In the genomic region with DNA sequence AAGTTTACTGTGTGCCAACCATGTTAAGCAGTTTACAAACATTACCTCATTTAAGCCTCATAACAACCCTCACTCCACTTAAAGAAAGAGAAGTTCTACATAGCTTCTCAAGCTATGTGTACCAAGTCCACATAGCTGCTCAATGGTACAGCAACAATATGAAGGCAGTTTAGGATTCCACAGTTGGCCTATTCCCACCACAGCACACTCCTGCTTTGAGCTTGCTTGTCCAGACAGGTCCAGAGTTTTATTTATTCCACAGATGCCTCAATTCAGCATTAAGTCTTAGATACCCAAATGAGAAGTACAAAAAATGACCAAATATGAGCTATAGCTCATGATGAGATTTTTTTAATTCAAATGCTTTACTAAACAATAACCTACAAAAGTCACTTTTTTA, we compare ENCODE assay signal across 23 cellular contexts. TPM values are rescaled to one million over a fixed set of nuclear protein-coding genes. Genes with fewer than 3 reads are reported as not detected.
DNase-seq lines count a peak whose midpoint lies in the region; ATAC-seq, FAIRE-seq and TF ChIP-seq lines count a peak whose summit lies in the region.
"Had no signal": no experiment of that assay in that cellular context is flagged by ENCODE, and none has a peak within 500 bp of the region (broad histone marks: within the 10 kb centered on the region; RNA-seq: fewer than 3 reads in every experiment).

No MANE protein-coding gene starts in this region.

- H3K27ac ChIP-seq in mammary epithelial cell (ENCODE audit: insufficient read depth, low read depth, low read length) (no peak overlapping the region), breast epithelium (no peak overlapping the region), psoas muscle (peak overlapping the region; percentile 76), left lung (no peak overlapping the region)
- H3K27ac ChIP-seq: 22Rv1; A549; BLaER1 treated with 17β-estradiol and CSF1 and Interleukin-3, amounts not matched to agents 10 nM and 100 nM; C4-2B had no signal

- H3K4me2 ChIP-seq in mammary epithelial cell (ENCODE audit: insufficient read depth, low read depth, low read length) = peak overlapping the region; percentile 59
- H3K4me2 ChIP-seq: A549; BLaER1 treated with 17β-estradiol and CSF1 and Interleukin-3, amounts not matched to agents 10 nM and 100 nM had no signal

- H3K4me1 ChIP-seq in mammary epithelial cell (ENCODE audit: insufficient read depth, low read length) (peaks cover 11% of the 10 kb centered on the region), breast epithelium (no peaks in the 10 kb centered on the region), psoas muscle (peaks cover 26% of the 10 kb centered on the region), left lung (no peaks in the 10 kb centered on the region)
- H3K4me1 ChIP-seq: A549; BLaER1 treated with 17β-estradiol and CSF1 and Interleukin-3, amounts not matched to agents 10 nM and 100 nM; Caco-2 had no signal

- in situ Hi-C loops in mammary epithelial cell (cut with MboI; ENCODE audit: low sequenced_read_pairs in 2 of 2) = no loop called here

- H3K9me3 ChIP-seq in mammary epithelial cell (replicated peaks; ENCODE audit: insufficient read depth, low read length) (no peaks in the 10 kb centered on the region), breast epithelium (peaks cover 0 to 22% of the 10 kb centered on the region in 2 donors), psoas muscle (peaks cover 4% of the 10 kb centered on the region), left lung (peaks cover 0 to 19% of the 10 kb centered on the region in 2 donors)

- CTCF ChIA-PET in mammary epithelial cell (lab: Charles Lee; ENCODE audit: low non-redundant PET) = no interaction called here

- no peak for TF ChIP-seq POLR2A in breast epithelium (IDR thresholded peaks at IDR 0.05)

- no peaks in the 10 kb centered on the region for H3K79me2 ChIP-seq in mammary epithelial cell (ENCODE audit: insufficient read depth, low read length)

- dilution Hi-C loops in mammary epithelial cell (cut with HindIII; ENCODE audit: low sequenced_read_pairs) = no loop called here

- H3K27me3 ChIP-seq in mammary epithelial cell (ENCODE audit: insufficient read depth, low read length) (no peaks in the 10 kb centered on the region), breast epithelium (no peaks in the 10 kb centered on the region), psoas muscle (ENCODE audit: insufficient read depth in 3 of 3, low read length in 2 of 3) (no peaks in the 10 kb centered on the region), left lung (no peaks in the 10 kb centered on the region)
- H3K27me3 ChIP-seq: BLaER1 treated with 17β-estradiol and CSF1 and Interleukin-3, amounts not matched to agents 10 nM and 100 nM had no signal

- H3K9ac ChIP-seq in mammary epithelial cell (ENCODE audit: insufficient read depth, low read length) = no peak overlapping the region
- H3K9ac ChIP-seq: BLaER1 treated with 17β-estradiol and CSF1 and Interleukin-3, amounts not matched to agents 10 nM and 100 nM had no signal

- peak; percentile 31 for ATAC-seq in esophagus mucosa
- ATAC-seq in psoas muscle = no peak
- no peak for ATAC-seq in left lung
- ATAC-seq in HG03565 (IDR thresholded peaks at IDR 0.05; ENCODE audit: unreplicated experiment) = no peak
- ATAC-seq: A549; CD8-positive, alpha-beta T cell; GM12878 had no signal

- no peaks in the 10 kb centered on the region for H3K36me3 ChIP-seq in mammary epithelial cell (ENCODE audit: insufficient read depth, low read length)
- H3K36me3 ChIP-seq in breast epithelium = no peaks in the 10 kb centered on the region
- H3K36me3 ChIP-seq in psoas muscle (ENCODE audit: insufficient read depth in 1 of 2, low read depth in 1 of 2) = no peaks in the 10 kb centered on the region
- H3K36me3 ChIP-seq in left lung = peaks cover 0 to 10% of the 10 kb centered on the region in 2 donors

- no peak for FAIRE-seq in RCC 7860 (lab: Jason Lieb, UNC)
- FAIRE-seq: A549, D721Med, G401.6, GM12878, GM12892, GM18507 had no signal

- TF ChIP-seq CTCF in mammary epithelial cell (conservative IDR thresholded peaks at IDR 0.05 in 1 of 2, IDR thresholded peaks at IDR 0.05 in 1 of 2; ENCODE audit: extremely low read depth in 1 of 2, insufficient read depth in 1 of 2, low read depth in 1 of 2, low read length in 2 of 2) = no peak
- no peak for TF ChIP-seq CTCF in breast epithelium (IDR thresholded peaks at IDR 0.05)
- TF ChIP-seq CTCF in psoas muscle (IDR thresholded peaks at IDR 0.05) = no peak
- no peak for TF ChIP-seq CTCF in left lung (IDR thresholded peaks at IDR 0.05)

- intact Hi-C loops in mammary epithelial cell (cut with micrococcal nuclease) (no loop called here), breast epithelium (cut with DNase I; ENCODE audit: low total_unique reads) (no loop called here), psoas muscle (cut with DNase I) (no loop called here), left lung (cut with DNase I) (no loop called here)

- BruUV-seq in mammary epithelial cell (replicated peaks; lab: Mats Ljungman, UMichigan) = no TSS peak

- H4K20me1 ChIP-seq in mammary epithelial cell (ENCODE audit: insufficient read depth, low read length) = no peaks in the 10 kb centered on the region
- H4K20me1 ChIP-seq: BLaER1 treated with 17β-estradiol and CSF1 and Interleukin-3, amounts not matched to agents 10 nM and 100 nM had no signal

- peak; percentile 41 for DNase-seq in mammary epithelial cell
- no peak for DNase-seq in breast epithelium (ENCODE audit: low spot score in 2 of 2)
- DNase-seq in psoas muscle = no peak
- DNase-seq in left lung = no peak
- DNase-seq in RCC 7860 (ENCODE audit: low spot score) = no peak
- DNase-seq: AML-193; Caco-2; Calu3; CD4-positive, alpha-beta T cell; CD8-positive, alpha-beta T cell; DMS79 treated with DMSO at 0.1 percent for 48 hours; GF-D8 had no signal

- H3K4me3 ChIP-seq in mammary epithelial cell (replicated peaks in 1 of 3; ENCODE audit: insufficient read depth in 1 of 3, low read depth in 2 of 3, low read length in 3 of 3) = no peak overlapping the region
- no peak overlapping the region for H3K4me3 ChIP-seq in breast epithelium
- H3K4me3 ChIP-seq in psoas muscle = no peak overlapping the region
- H3K4me3 ChIP-seq in left lung = no peak overlapping the region
- H3K4me3 ChIP-seq: A549; BLaER1 treated with 17β-estradiol and CSF1 and Interleukin-3, amounts not matched to agents 10 nM and 100 nM; GM12878 had no signal

- peak overlapping the region; percentile 61 for H2AFZ ChIP-seq in mammary epithelial cell (ENCODE audit: low read depth, low read length)

RNA-seq across cellular contexts. Expression of a gene that starts 24.8 kb away (rescaled TPM):
- 1 to 10 TPM; 5.7 to 7.8 TPM for total RNA-seq in mammary epithelial cell
- polyA plus RNA-seq in mammary epithelial cell = 2.9 TPM
- 2.1 TPM for polyA minus RNA-seq in mammary epithelial cell
- 10 to 100 TPM in 1 of 3 donors, 1 to 10 TPM in 2; 5.4 to 15.4 (median 7.2) TPM for total RNA-seq in breast epithelium
- total RNA-seq in esophagus mucosa = 0.84 TPM
- 10 to 100 TPM; 10.3 to 17.7 (median 12.4) TPM for total RNA-seq in psoas muscle
- polyA plus RNA-seq in psoas muscle = 10 to 100 TPM in 1 of 3 donors, 1 to 10 TPM in 2; 2.4 to 12.2 (median 4.9) TPM
- 1 to 10 TPM; 5.3 to 5.6 TPM for total RNA-seq in left lung

RNA-seq across cellular contexts. Expression of a gene that starts 32.3 kb away (rescaled TPM):
- total RNA-seq in mammary epithelial cell (10 to 100 TPM; 27.5 to 69.5 TPM), breast epithelium (10 to 100 TPM; 68.2 to 88.3 (median 69.9) TPM), esophagus mucosa (61.6 TPM), psoas muscle (100 to 1,000 TPM; 285 to 394 (median 350) TPM), left lung (10 to 100 TPM; 57.0 to 67.8 TPM)
- polyA plus RNA-seq in mammary epithelial cell (37.1 TPM), psoas muscle (100 to 1,000 TPM; 622 to 826 (median 765) TPM)
- polyA minus RNA-seq in mammary epithelial cell = 5.3 TPM
